Comparison of ENCODE assay signal across 12 cellular contexts in the genomic region with DNA sequence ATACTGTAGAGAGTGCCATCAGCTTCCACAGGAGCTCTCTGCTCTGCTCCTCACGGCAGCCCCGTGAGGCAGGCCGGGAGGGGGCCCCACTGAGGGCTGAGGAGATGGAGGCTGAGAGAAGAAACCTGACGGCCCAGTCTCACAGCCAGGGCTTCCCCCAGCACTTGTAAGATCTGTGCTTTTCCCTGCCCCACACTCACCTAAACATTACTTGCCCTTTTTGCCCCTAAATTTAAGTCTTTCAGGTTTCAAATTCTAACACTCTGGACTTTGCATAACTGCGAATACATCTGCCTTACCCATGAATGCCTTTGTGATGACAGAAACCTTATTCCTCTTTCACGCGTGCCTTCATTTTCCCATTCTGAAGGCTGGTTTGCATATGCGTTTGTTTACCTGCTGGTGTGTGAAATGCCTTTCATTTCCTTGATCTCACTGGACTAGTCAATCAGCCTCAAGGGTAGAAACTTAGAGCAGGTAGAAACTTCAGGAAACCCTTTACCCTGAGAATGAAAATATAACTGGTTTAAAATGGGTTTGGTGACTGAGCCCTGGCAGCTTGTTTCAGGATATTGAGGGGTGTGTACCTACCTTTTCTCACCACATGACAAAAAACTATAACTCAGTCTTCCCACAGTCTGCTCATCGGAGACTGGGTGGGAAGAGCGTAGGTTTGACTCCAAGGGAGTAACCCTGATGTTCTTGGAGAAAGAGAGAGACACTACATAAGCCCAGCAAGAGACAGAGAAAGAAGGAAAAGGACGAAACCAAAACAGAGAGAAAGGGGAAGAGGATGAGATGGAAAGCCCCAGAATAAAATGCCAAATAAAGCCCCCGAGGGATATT. TPM values are rescaled to one million over a fixed set of nuclear protein-coding genes. Genes with fewer than 3 reads are reported as not detected.
DNase-seq lines count a peak whose midpoint lies in the region; ATAC-seq and TF ChIP-seq lines count a peak whose summit lies in the region.
"Had no signal": no experiment of that assay in that cellular context is flagged by ENCODE, and none has a peak within 500 bp of the region (broad histone marks: within the 10 kb centered on the region; RNA-seq: fewer than 3 reads in every experiment).

No MANE protein-coding gene starts in this region.

- no peaks in the 10 kb centered on the region for H3K27me3 Mint-ChIP-seq in CD4-positive, alpha-beta T cell

- peak; percentile 68 for ATAC-seq in HG03159 (IDR thresholded peaks at IDR 0.05; ENCODE audit: unreplicated experiment)
- ATAC-seq in activated CD4-positive, CD25-positive, alpha-beta regulatory T cell treated with anti-CD3 and anti-CD28 coated beads, Interleukin-2, amount 50 U/mL, for 24 hours = no peak
- ATAC-seq in CD4-positive, alpha-beta T cell (ENCODE audit: poor library complexity) = no peak
- ATAC-seq: left ventricle myocardium superior had no signal

- no peaks in the 10 kb centered on the region for H3K9me3 Mint-ChIP-seq in CD4-positive, alpha-beta T cell

- no peak overlapping the region for H3K27ac ChIP-seq in CD4-positive, alpha-beta T cell (ENCODE audit: low read depth, low read length)
- H3K27ac ChIP-seq: C4-2B had no signal

- no peaks in the 10 kb centered on the region for H3K36me3 Mint-ChIP-seq in CD4-positive, alpha-beta T cell (ENCODE audit: low read depth)

- H3K9me3 ChIP-seq in CD4-positive, alpha-beta T cell (ENCODE audit: control insufficient read depth, low read length) = no peaks in the 10 kb centered on the region

- peak; percentile 66 for TF ChIP-seq CTCF in GM10266 (IDR thresholded peaks at IDR 0.05; ENCODE audit: control insufficient read depth, insufficient read depth, low read depth, missing control alignments)
- TF ChIP-seq CTCF in GM20000 (IDR thresholded peaks at IDR 0.05; ENCODE audit: extremely low read depth, missing control alignments) = peak; percentile 38
- TF ChIP-seq CTCF in epithelial cell of esophagus (IDR thresholded peaks at IDR 0.05; ENCODE audit: insufficient read depth, low read depth, low read length, missing control alignments) = no peak
- TF ChIP-seq CTCF in CD4-positive, alpha-beta T cell (IDR thresholded peaks at IDR 0.05) = no peak

- POLR2A ChIA-PET in CD4-positive, alpha-beta T cell (lab: Charles Lee) = no interaction called here

- H3K4me3 Mint-ChIP-seq in CD4-positive, alpha-beta T cell = no peak overlapping the region

- CTCF ChIA-PET in CD4-positive, alpha-beta T cell (lab: Charles Lee) = no interaction called here

- H3K4me3 ChIP-seq in epithelial cell of esophagus (ENCODE audit: low read length) = no peak overlapping the region

- no peaks in the 10 kb centered on the region for H3K27me3 ChIP-seq in CD4-positive, alpha-beta T cell (ENCODE audit: control insufficient read depth, insufficient read depth, low read length)

- no peaks in the 10 kb centered on the region for H3K4me1 Mint-ChIP-seq in CD4-positive, alpha-beta T cell (ENCODE audit: low read depth)

- H3K27ac Mint-ChIP-seq in CD4-positive, alpha-beta T cell = no peak overlapping the region

- intact Hi-C loops in CD4-positive, alpha-beta T cell (cut with DNase I, micrococcal nuclease) = no loop called here

- peak; percentile 71 for DNase-seq in GM10266 (ENCODE audit: extremely low spot score)
- peak; percentile 74 for DNase-seq in GM20000 (ENCODE audit: low spot score)
- peak; percentile 47 for DNase-seq in epithelial cell of esophagus (ENCODE audit: low read depth)
- DNase-seq in CD4-positive, alpha-beta T cell = no peak
- DNase-seq in DMS79 (lab: John Stamatoyannopoulos, UW) = no peak
- DNase-seq in DMS153 (lab: John Stamatoyannopoulos, UW) = no peak
- DNase-seq: left ventricle myocardium superior, small intestine, substantia nigra had no signal

RNA-seq across cellular contexts. Expression of a gene that starts 20.1 kb away (rescaled TPM):
- total RNA-seq in CD4-positive, alpha-beta T cell = under 1 TPM; 0.36 to 0.38 TPM

Comparison
In these comparisons a context has a peak if more than half of its experiments do, and no peak if none do; other contexts are left out.
1. DNase-seq: peak in GM10266 (single experiment), GM20000 (single experiment) and epithelial cell of esophagus (single experiment); none in CD4-positive, alpha-beta T cell (0 of 10), DMS79 (single experiment) and DMS153 (single experiment).
2. CTCF ChIP-seq: peak in GM10266 (single experiment) and GM20000 (single experiment); none in epithelial cell of esophagus (single experiment) and CD4-positive, alpha-beta T cell (single experiment).